ENCODE assay signal across 3 cellular contexts in genomic region chr5:158205992-158206391, GRCh38.
"Had no signal": no experiment of that assay in that cellular context is flagged by ENCODE, and none has a peak within 500 bp of the region (broad histone marks: within the 10 kb centered on the region; RNA-seq: fewer than 3 reads in every experiment).

No MANE protein-coding gene starts in this region.

- ATAC-seq: GM12878 had no signal

- DNase-seq: GDM1, GF-D8 had no signal

- H3K4me3 ChIP-seq: GM12878 had no signal
